ENCODE assay signal across 29 cellular contexts in the genomic region with DNA sequence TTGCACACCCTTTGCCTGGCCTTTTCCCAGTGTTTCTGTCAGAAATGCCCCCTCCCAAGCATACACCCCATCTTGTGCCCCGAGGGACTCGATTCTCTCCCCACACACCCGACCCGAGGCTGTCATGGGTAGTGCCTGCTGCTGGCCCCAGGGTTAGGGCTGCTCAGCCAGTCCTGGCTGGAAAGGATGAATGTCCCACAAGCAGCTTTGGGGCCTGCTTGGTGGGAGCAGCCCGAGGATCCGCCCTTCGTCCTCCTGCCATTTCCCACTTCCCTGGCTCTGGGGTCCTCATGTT. TPM values are rescaled to one million over a fixed set of nuclear protein-coding genes. Genes with fewer than 3 reads are reported as not detected.
"Had no signal": no experiment of that assay in that cellular context is flagged by ENCODE, and none has a peak within 500 bp of the region (broad histone marks: within the 10 kb centered on the region; RNA-seq: fewer than 3 reads in every experiment).

No MANE protein-coding gene starts in this region.

- H3K9me3 ChIP-seq: esophagus muscularis mucosa, gastroesophageal sphincter, heart left ventricle, left lung, mucosa of descending colon had no signal

- H3K9me3 Mint-ChIP-seq: dendritic cell treated with granulocyte-macrophage colony-stimulating factor and Interleukin-4, amounts not matched to agents 40 ng/mL and 50 ng/mL, for 4 days; immature natural killer cell; memory B cell; mesothelial cell of epicardium had no signal

- ATAC-seq: foreskin keratinocyte, gastroesophageal sphincter, heart left ventricle, left colon, left lung, left ventricle myocardium superior, mucosa of descending colon had no signal

- H3K4me1 Mint-ChIP-seq: immature natural killer cell, memory B cell, mesothelial cell of epicardium, naive B cell had no signal

- FAIRE-seq: colon, endothelial cell of umbilical vein, frontal cortex, kidney had no signal

- H3K79me2 ChIP-seq: hepatocyte had no signal

- H3K27ac Mint-ChIP-seq: dendritic cell treated with granulocyte-macrophage colony-stimulating factor and Interleukin-4, amounts not matched to agents 40 ng/mL and 50 ng/mL, for 4 days; immature natural killer cell; memory B cell; mesothelial cell of epicardium had no signal

- H3K36me3 ChIP-seq: esophagus muscularis mucosa, gastroesophageal sphincter, heart left ventricle, left lung had no signal

- H3K4me3 ChIP-seq: esophagus muscularis mucosa, gastroesophageal sphincter, heart left ventricle, hepatocyte, left lung, lung, mucosa of descending colon had no signal

- H3K4me1 ChIP-seq: esophagus muscularis mucosa, foreskin keratinocyte, gastroesophageal sphincter, heart left ventricle, left lung had no signal

- H3K27me3 ChIP-seq: foreskin keratinocyte, hepatocyte had no signal

- H3K27ac ChIP-seq: esophagus muscularis mucosa, foreskin keratinocyte, gastroesophageal sphincter, heart left ventricle, hepatocyte, left lung had no signal

- H2AFZ ChIP-seq: hepatocyte had no signal

- H3K4me2 ChIP-seq: hepatocyte had no signal

- H3K4me3 Mint-ChIP-seq: dendritic cell treated with granulocyte-macrophage colony-stimulating factor and Interleukin-4, amounts not matched to agents 40 ng/mL and 50 ng/mL, for 4 days; immature natural killer cell; memory B cell; mesothelial cell of epicardium; naive B cell had no signal

- H3K36me3 Mint-ChIP-seq: immature natural killer cell, memory B cell, mesothelial cell of epicardium, naive B cell had no signal

- DNase-seq: cerebellar nuclear complex; cortex of kidney; effector memory CD4-positive, alpha-beta T cell; foreskin keratinocyte; heart left ventricle; hypothalamus; immature natural killer cell; islet precursor cell; kidney; kidney glomerular epithelial cell; left colon; left ventricle myocardium superior; mammary epithelial cell; mucosa of descending colon; naive B cell had no signal

RNA-seq across cellular contexts. Expression of gene PRODH, which starts 55.0 kb away (rescaled TPM):
- total RNA-seq: dermis microvascular lymphatic vessel endothelial cell, endothelial cell of umbilical vein, fibroblast of lung, fibroblast of villous mesenchyme had no signal
- polyA plus RNA-seq: endothelial cell of umbilical vein, immature natural killer cell had no signal
